In the genomic region with DNA sequence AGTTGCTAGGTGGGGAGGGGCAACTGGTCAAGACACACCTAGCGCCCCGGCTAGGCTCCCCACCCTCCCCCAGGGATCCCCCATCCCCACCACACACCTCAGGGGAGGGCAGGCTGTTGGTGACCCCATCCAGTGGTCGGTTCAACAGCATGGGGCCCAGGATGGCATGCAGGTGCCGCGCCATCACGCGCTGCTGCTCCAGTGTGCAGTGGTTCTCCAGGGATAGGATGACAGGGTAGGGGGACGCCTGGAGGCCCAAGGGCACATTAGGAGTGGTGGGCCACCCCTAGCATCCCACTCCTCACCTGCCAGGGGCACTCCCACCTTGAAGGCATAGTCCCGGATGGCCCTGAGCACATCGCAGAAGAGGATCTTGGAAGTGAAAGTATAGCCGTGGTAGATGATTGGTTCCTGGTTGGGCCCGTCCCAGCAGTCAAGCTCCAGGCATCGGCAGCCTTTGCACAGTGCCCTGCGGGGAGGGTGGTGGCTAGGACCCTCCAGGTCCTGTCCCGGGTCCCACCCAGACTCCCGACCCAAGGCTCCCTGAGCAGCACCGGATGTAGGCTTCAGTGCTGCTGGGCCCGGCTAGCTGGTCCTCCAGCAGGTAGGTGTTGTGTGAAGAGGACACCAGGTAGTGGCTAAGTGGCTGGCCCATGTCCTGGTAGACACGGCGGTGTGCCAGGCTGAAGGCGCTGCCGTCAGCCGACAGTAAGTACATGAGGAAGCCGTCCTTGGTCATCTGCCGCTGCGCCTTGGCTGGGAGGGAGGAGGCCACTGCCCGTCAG, we compare ENCODE assay signal across 1 cellular context.
TF ChIP-seq lines count a peak whose summit lies in the region.

No MANE protein-coding gene starts in this region.

TF ChIP-seq in HepG2, 621 proteins besides CTCF, POLR2A, EP300 and RAD21:
- TF ChIP-seq NR3C1 (CRISPR knock-in tag; IDR thresholded peaks at IDR 0.05) (no peak), AGO2 (optimal IDR thresholded peaks at IDR 0.05; ENCODE audit: low read depth, low read length) (peak; percentile 55), RBFOX2 (IDR thresholded peaks at IDR 0.05; ENCODE audit: low read depth, low read length) (0 out of 2 replicates have a peak, but pooled peaks have one; percentile 28)
